Comparison of ENCODE assay signal across 1 cellular context in the genomic region with DNA sequence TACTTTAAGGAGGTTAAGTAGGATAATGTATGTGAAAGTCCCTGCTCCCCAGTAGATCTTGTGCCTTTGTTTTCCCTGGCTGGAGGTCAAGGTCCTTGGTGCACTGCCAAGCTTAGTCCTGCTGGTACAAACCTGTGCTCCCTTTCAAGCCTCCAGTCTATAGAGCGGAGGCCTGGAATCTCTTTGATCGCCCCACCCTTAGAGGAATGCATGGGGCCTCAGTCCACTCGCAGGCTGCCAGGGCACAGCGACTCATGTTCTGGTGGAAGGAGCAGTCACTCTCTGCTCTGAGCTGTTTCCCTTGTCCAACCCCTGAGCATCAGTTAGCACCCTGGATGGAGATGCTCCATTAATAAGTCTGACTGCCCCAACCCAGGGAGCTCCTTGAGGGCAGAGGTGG.
TF ChIP-seq lines count a peak whose summit lies in the region.

No MANE protein-coding gene starts in this region.

TF ChIP-seq in H1, 55 proteins besides CTCF, POLR2A, EP300 and RAD21 (continued from another document):
- no peak for TF ChIP-seq TAF7 (optimal IDR thresholded peaks at IDR 0.05; ENCODE audit: borderline replicate concordance, low read depth, low read length)
- no peak for TF ChIP-seq ZNF274 (IDR thresholded peaks at IDR 0.05; ENCODE audit: borderline replicate concordance, extremely low read depth, low read length)
- TF ChIP-seq FOSL1 (IDR thresholded peaks at IDR 0.05; ENCODE audit: insufficient read depth, low read depth, low read length), result no peak
